20 cellular contexts compared by ENCODE assay signal in genomic region chr1:229234870-229235472, GRCh38.
"Had no signal": no experiment of that assay in that cellular context is flagged by ENCODE, and none has a peak within 500 bp of the region (broad histone marks: within the 10 kb centered on the region; RNA-seq: fewer than 3 reads in every experiment).

No MANE protein-coding gene starts in this region.

- H2AFZ ChIP-seq: hepatocyte had no signal

- H3K27me3 Mint-ChIP-seq: activated naive CD8-positive, alpha-beta T cell had no signal

- H3K9me3 Mint-ChIP-seq: naive thymus-derived CD8-positive, alpha-beta T cell had no signal

- H3K4me2 ChIP-seq: hepatocyte had no signal

- H3K36me3 Mint-ChIP-seq: activated naive CD8-positive, alpha-beta T cell; naive thymus-derived CD8-positive, alpha-beta T cell; WTC11 had no signal

- H3K27ac ChIP-seq: body of pancreas, coronary artery, gastroesophageal sphincter, hepatocyte, right atrium auricular region had no signal

- H3K27me3 ChIP-seq: body of pancreas, hepatocyte, right atrium auricular region had no signal

- H3K36me3 ChIP-seq: gastroesophageal sphincter, right atrium auricular region had no signal

- H3K79me2 ChIP-seq: hepatocyte had no signal

- H3K4me3 ChIP-seq: body of pancreas, coronary artery, gastroesophageal sphincter, hepatocyte, right atrium auricular region had no signal

- H3K4me3 Mint-ChIP-seq: activated CD8-positive, alpha-beta T cell treated with anti-CD3 and anti-CD28 coated beads, Interleukin-2, amount 10 ng/mL, durations not matched to agents 7 days and 5 days; activated naive CD8-positive, alpha-beta T cell; naive thymus-derived CD8-positive, alpha-beta T cell; WTC11 had no signal

- ATAC-seq: activated CD8-positive, alpha-beta T cell treated with anti-CD3 and anti-CD28 coated beads, Interleukin-2, amount 10 ng/mL, durations not matched to agents 7 days and 5 days; body of pancreas; gastroesophageal sphincter; naive thymus-derived CD8-positive, alpha-beta T cell; WTC11 had no signal

- DNase-seq: activated CD4-positive, alpha-beta T cell treated with anti-CD3 and anti-CD28 coated beads for 1 hour; activated CD4-positive, alpha-beta T cell treated with anti-CD3 and anti-CD28 coated beads, Interleukin-2, amount 50 U/mL, for 1 hour; activated CD8-positive, alpha-beta T cell treated with anti-CD3 and anti-CD28 coated beads, Interleukin-2, amount 10 ng/mL, durations not matched to agents 7 days and 5 days; activated effector memory CD4-positive, alpha-beta T cell treated with Interleukin-2 at 50 U/mL for 16 hours; activated naive CD4-positive, alpha-beta T cell treated with Interleukin-2 at 50 U/mL for 16 hours; aorta; body of pancreas; cerebellar nuclear complex; kidney; naive thymus-derived CD8-positive, alpha-beta T cell; stimulated activated CD4-positive, alpha-beta T cell treated with anti-CD3 and anti-CD28 coated beads, Interleukin-15, amount 100 ng/mL, for 24 hours; stimulated activated CD4-positive, alpha-beta T cell treated with anti-CD3 and anti-CD28 coated beads, Interleukin-2, amount 100 ng/mL, for 24 hours; stimulated activated naive CD4-positive, alpha-beta T cell treated with Interleukin-2 at 50 U/mL for 16 hours; T-helper 2 cell had no signal

- H3K27ac Mint-ChIP-seq: activated CD8-positive, alpha-beta T cell treated with anti-CD3 and anti-CD28 coated beads, Interleukin-2, amount 10 ng/mL, durations not matched to agents 7 days and 5 days; activated naive CD8-positive, alpha-beta T cell; WTC11 had no signal

- H3K9me3 ChIP-seq: body of pancreas, gastroesophageal sphincter, right atrium auricular region had no signal
